1 cellular context compared by ENCODE assay signal in genomic region chr16:87897563-87898505, GRCh38.
TF ChIP-seq lines count a peak whose summit lies in the region.

No MANE protein-coding gene starts in this region.

TF ChIP-seq in IMR-90, 13 proteins besides CTCF, POLR2A, EP300 and RAD21 (continued from another document):
- TF ChIP-seq USF2 (IDR thresholded peaks at IDR 0.05; ENCODE audit: low read depth, low read length) (no peak), MAFK (IDR thresholded peaks at IDR 0.05; ENCODE audit: low read depth, low read length) (no peak), RCOR1 (IDR thresholded peaks at IDR 0.05; ENCODE audit: insufficient replicate concordance, low read length) (no peak), MXI1 (IDR thresholded peaks at IDR 0.05; ENCODE audit: borderline replicate concordance, low read depth, low read length) (no peak), SMC3 (IDR thresholded peaks at IDR 0.05; ENCODE audit: low read depth, low read length) (no peak), CEBPB (IDR thresholded peaks at IDR 0.05; ENCODE audit: low read depth, low read length) (no peak), NFE2L2 (IDR thresholded peaks at IDR 0.05; ENCODE audit: low read depth, low read length) (no peak)
- TF ChIP-seq, protein P1, sequence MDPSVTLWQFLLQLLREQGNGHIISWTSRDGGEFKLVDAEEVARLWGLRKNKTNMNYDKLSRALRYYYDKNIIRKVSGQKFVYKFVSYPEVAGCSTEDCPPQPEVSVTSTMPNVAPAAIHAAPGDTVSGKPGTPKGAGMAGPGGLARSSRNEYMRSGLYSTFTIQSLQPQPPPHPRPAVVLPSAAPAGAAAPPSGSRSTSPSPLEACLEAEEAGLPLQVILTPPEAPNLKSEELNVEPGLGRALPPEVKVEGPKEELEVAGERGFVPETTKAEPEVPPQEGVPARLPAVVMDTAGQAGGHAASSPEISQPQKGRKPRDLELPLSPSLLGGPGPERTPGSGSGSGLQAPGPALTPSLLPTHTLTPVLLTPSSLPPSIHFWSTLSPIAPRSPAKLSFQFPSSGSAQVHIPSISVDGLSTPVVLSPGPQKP (IDR thresholded peaks at IDR 0.05; ENCODE audit: borderline replicate concordance, low read depth, low read length): no peak
